ENCODE assay signal across 1 cellular context in the genomic region with DNA sequence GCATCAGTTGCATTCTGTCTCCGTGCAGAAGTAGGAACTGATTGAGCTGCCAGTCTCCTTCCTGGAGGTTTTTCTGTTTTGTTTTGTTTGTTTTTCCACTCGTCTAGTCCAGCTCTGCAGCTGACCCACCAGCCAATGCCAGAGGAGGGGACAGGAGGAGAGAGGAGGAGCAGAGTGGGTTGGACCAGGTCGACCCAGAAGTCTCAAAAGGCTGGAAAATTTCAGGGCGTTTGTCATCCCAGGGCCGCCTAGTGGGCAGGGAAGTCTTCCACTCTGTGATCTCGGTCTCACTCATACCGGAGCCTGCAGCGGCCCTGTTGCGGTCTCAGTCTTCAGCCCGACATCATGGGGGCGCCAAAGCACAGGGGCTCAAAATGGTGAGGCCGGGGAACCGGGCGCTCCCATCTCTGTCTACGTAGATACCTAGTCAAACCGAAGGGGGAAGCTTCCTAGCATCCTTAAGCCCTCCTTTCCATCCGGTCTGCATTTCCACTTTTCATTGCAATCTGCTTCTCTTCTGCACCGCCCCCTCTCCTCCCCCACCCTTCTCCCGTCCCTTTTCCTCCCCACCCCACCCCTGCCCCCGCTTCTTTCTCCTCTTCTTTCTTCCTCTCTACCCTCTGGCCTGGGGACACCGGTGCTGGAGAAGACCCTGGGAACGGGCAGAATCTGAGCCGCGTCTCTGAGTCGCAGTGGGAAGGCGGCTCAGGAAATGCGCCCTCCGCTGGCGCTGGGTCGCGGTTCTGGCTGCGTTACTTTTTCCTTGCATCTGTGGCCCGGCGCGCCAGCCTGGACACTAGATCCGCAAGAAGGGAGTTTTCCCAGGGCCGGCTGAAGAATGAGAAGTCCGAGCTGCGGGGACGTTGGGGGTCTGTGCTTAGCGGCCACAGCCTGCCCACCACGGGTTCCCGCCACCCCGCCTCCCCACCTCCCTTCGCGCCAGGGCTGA.
TF ChIP-seq lines count a peak whose summit lies in the region.

No MANE protein-coding gene starts in this region.

TF ChIP-seq in K562, 482 proteins besides CTCF, POLR2A, EP300 and RAD21 (continued from another document):
- TF ChIP-seq, protein P1, sequence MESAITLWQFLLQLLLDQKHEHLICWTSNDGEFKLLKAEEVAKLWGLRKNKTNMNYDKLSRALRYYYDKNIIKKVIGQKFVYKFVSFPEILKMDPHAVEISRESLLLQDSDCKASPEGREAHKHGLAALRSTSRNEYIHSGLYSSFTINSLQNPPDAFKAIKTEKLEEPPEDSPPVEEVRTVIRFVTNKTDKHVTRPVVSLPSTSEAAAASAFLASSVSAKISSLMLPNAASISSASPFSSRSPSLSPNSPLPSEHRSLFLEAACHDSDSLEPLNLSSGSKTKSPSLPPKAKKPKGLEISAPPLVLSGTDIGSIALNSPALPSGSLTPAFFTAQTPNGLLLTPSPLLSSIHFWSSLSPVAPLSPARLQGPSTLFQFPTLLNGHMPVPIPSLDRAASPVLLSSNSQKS (CRISPR knock-in tag; IDR thresholded peaks at IDR 0.05) = no peak
- TF ChIP-seq ZSCAN29 (IDR thresholded peaks at IDR 0.05) (no peak), DDX20 (tag; IDR thresholded peaks at IDR 0.05; ENCODE audit: low read depth) (no peak), ZNF140 (CRISPR knock-in tag; IDR thresholded peaks at IDR 0.05) (no peak), YY1 (IDR thresholded peaks at IDR 0.05; ENCODE audit: borderline replicate concordance in 1 of 3, control insufficient read depth in 1 of 3, extremely low read depth in 1 of 3, insufficient read depth in 3 of 3, insufficient read length in 1 of 3, insufficient replicate concordance in 2 of 3, low read depth in 1 of 3, low read length in 2 of 3) (peak in 1 of 3 experiments; percentile 33), KHSRP (IDR thresholded peaks at IDR 0.05) (no peak), CBX1 (IDR thresholded peaks at IDR 0.05; ENCODE audit: low read depth) (no peak), ELF4 (CRISPR knock-in tag; IDR thresholded peaks at IDR 0.05) (no peak), RFX1 (IDR thresholded peaks at IDR 0.05) (no peak), ZNF197 (CRISPR knock-in tag; IDR thresholded peaks at IDR 0.05; ENCODE audit: low read depth) (no peak), RBM15 (IDR thresholded peaks at IDR 0.05; ENCODE audit: insufficient read depth, low read length) (no peak), SREBF1 (IDR thresholded peaks at IDR 0.05; ENCODE audit: borderline replicate concordance, low read depth, low read length) (no peak), GABPB2 (CRISPR knock-in tag; conservative IDR thresholded peaks at IDR 0.05) (no peak)
- TF ChIP-seq, protein P2, sequence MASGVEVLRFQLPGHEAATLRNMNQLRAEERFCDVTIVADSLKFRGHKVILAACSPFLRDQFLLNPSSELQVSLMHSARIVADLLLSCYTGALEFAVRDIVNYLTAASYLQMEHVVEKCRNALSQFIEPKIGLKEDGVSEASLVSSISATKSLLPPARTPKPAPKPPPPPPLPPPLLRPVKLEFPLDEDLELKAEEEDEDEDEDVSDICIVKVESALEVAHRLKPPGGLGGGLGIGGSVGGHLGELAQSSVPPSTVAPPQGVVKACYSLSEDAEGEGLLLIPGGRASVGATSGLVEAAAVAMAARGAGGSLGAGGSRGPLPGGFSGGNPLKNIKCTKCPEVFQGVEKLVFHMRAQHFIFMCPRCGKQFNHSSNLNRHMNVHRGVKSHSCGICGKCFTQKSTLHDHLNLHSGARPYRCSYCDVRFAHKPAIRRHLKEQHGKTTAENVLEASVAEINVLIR (CRISPR knock-in tag; IDR thresholded peaks at IDR 0.05) = no peak
- TF ChIP-seq, protein P3, sequence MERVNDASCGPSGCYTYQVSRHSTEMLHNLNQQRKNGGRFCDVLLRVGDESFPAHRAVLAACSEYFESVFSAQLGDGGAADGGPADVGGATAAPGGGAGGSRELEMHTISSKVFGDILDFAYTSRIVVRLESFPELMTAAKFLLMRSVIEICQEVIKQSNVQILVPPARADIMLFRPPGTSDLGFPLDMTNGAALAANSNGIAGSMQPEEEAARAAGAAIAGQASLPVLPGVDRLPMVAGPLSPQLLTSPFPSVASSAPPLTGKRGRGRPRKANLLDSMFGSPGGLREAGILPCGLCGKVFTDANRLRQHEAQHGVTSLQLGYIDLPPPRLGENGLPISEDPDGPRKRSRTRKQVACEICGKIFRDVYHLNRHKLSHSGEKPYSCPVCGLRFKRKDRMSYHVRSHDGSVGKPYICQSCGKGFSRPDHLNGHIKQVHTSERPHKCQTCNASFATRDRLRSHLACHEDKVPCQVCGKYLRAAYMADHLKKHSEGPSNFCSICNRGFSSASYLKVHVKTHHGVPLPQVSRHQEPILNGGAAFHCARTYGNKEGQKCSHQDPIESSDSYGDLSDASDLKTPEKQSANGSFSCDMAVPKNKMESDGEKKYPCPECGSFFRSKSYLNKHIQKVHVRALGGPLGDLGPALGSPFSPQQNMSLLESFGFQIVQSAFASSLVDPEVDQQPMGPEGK (CRISPR knock-in tag; IDR thresholded peaks at IDR 0.05; ENCODE audit: borderline replicate concordance) = no peak
- TF ChIP-seq, protein P4, sequence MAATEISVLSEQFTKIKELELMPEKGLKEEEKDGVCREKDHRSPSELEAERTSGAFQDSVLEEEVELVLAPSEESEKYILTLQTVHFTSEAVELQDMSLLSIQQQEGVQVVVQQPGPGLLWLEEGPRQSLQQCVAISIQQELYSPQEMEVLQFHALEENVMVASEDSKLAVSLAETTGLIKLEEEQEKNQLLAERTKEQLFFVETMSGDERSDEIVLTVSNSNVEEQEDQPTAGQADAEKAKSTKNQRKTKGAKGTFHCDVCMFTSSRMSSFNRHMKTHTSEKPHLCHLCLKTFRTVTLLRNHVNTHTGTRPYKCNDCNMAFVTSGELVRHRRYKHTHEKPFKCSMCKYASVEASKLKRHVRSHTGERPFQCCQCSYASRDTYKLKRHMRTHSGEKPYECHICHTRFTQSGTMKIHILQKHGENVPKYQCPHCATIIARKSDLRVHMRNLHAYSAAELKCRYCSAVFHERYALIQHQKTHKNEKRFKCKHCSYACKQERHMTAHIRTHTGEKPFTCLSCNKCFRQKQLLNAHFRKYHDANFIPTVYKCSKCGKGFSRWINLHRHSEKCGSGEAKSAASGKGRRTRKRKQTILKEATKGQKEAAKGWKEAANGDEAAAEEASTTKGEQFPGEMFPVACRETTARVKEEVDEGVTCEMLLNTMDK (IDR thresholded peaks at IDR 0.05; ENCODE audit: borderline replicate concordance, insufficient read depth, low read depth, low read length, poor library complexity, severe bottlenecking) = peak; percentile 77
- TF ChIP-seq, protein P5, sequence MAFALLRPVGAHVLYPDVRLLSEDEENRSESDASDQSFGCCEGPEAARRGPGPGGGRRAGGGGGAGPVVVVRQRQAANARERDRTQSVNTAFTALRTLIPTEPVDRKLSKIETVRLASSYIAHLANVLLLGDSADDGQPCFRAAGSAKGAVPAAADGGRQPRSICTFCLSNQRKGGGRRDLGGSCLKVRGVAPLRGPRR (CRISPR knock-in tag; IDR thresholded peaks at IDR 0.05) = no peak
- TF ChIP-seq, protein P6, sequence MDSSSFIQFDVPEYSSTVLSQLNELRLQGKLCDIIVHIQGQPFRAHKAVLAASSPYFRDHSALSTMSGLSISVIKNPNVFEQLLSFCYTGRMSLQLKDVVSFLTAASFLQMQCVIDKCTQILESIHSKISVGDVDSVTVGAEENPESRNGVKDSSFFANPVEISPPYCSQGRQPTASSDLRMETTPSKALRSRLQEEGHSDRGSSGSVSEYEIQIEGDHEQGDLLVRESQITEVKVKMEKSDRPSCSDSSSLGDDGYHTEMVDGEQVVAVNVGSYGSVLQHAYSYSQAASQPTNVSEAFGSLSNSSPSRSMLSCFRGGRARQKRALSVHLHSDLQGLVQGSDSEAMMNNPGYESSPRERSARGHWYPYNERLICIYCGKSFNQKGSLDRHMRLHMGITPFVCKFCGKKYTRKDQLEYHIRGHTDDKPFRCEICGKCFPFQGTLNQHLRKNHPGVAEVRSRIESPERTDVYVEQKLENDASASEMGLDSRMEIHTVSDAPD (CRISPR knock-in tag; IDR thresholded peaks at IDR 0.05) = no peak
- TF ChIP-seq, protein P7, sequence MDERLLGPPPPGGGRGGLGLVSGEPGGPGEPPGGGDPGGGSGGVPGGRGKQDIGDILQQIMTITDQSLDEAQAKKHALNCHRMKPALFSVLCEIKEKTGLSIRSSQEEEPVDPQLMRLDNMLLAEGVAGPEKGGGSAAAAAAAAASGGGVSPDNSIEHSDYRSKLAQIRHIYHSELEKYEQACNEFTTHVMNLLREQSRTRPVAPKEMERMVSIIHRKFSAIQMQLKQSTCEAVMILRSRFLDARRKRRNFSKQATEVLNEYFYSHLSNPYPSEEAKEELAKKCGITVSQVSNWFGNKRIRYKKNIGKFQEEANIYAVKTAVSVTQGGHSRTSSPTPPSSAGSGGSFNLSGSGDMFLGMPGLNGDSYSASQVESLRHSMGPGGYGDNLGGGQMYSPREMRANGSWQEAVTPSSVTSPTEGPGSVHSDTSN (CRISPR knock-in tag; IDR thresholded peaks at IDR 0.05; ENCODE audit: low read depth) = no peak
- TF ChIP-seq, protein P7 (tag; conservative IDR thresholded peaks at IDR 0.05; ENCODE audit: low read depth) = no peak
- TF ChIP-seq, protein P8, sequence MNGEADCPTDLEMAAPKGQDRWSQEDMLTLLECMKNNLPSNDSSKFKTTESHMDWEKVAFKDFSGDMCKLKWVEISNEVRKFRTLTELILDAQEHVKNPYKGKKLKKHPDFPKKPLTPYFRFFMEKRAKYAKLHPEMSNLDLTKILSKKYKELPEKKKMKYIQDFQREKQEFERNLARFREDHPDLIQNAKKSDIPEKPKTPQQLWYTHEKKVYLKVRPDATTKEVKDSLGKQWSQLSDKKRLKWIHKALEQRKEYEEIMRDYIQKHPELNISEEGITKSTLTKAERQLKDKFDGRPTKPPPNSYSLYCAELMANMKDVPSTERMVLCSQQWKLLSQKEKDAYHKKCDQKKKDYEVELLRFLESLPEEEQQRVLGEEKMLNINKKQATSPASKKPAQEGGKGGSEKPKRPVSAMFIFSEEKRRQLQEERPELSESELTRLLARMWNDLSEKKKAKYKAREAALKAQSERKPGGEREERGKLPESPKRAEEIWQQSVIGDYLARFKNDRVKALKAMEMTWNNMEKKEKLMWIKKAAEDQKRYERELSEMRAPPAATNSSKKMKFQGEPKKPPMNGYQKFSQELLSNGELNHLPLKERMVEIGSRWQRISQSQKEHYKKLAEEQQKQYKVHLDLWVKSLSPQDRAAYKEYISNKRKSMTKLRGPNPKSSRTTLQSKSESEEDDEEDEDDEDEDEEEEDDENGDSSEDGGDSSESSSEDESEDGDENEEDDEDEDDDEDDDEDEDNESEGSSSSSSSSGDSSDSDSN (IDR thresholded peaks at IDR 0.05; ENCODE audit: borderline replicate concordance in 1 of 2, low read depth in 2 of 2, low read length in 2 of 2) = peak in 1 of 2 experiments; percentile 47; a peak in 1 of 4 replicates
